In genomic region chr1:100458925-100459814, GRCh38 we compare ENCODE assay signal across 7 cellular contexts.
DNase-seq lines count a peak whose midpoint lies in the region; ATAC-seq and TF ChIP-seq lines count a peak whose summit lies in the region.

No MANE protein-coding gene starts in this region.

- peak; percentile 85 for ATAC-seq in HG02763 (IDR thresholded peaks at IDR 0.05; ENCODE audit: unreplicated experiment)

- H3K4me3 ChIP-seq in skeletal muscle cell (ENCODE audit: low read depth, low read length) = no peak overlapping the region

- peak; percentile 76 for TF ChIP-seq CTCF in GM13976 (IDR thresholded peaks at IDR 0.05; ENCODE audit: borderline replicate concordance, control extremely low read depth, extremely low read depth, insufficient read depth, missing control alignments)

- in situ Hi-C loops in GM13976 (cut with MboI; ENCODE audit: low sequenced_read_pairs, unreplicated experiment) = loop anchor here (10.0 kb wide), 1 partner anchor 654 kb away; no protein-coding TSS in a partner anchor

- DNase-seq in GM13976 (ENCODE audit: low spot score) (peak; percentile 51), NCI-H1105 (lab: John Stamatoyannopoulos, UW) (peak; percentile 56), T follicular helper cell (ENCODE audit: low read depth) (peak; percentile 47), anterior cingulate cortex (lab: John Stamatoyannopoulos, UW) (peak in 53 of 58 donors; percentile 2 to 79 (median 45)), hippocampal formation (lab: John Stamatoyannopoulos, UW) (peak; percentile 66 to 79), skeletal muscle cell (ENCODE audit: low read depth) (peak; percentile 48)
